Comparison of ENCODE assay signal across 10 cellular contexts in the genomic region with DNA sequence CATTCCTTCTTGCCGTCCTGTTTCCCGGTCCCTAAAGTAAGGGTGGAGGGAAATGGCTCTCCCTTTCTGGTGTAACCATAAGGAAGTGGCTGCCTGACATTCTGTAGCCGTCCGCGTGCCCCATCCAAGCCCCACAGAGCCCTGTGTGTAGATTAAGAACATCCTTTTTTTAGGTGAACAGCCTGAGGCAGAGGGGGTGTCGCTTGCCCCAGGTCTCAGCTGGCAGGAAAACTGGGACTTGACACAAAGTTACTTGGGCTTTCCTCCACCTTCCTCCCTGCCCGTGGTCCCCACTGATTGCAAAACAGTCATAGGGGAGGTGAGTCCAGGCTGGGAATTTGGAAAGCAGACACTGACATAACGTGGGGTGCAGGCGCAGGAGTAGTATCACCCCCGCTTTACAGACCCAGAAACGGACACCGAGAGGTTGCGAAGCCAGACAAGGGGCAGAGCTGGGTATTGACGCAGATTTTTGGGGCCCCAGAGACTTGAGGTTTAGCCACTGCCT. TPM values are rescaled to one million over a fixed set of nuclear protein-coding genes. Genes with fewer than 3 reads are reported as not detected.
DNase-seq lines count a peak whose midpoint lies in the region; ATAC-seq and TF ChIP-seq lines count a peak whose summit lies in the region.
"Had no signal": no experiment of that assay in that cellular context is flagged by ENCODE, and none has a peak within 500 bp of the region (broad histone marks: within the 10 kb centered on the region; RNA-seq: fewer than 3 reads in every experiment).

No MANE protein-coding gene starts in this region.

- no peaks in the 10 kb centered on the region for H3K9me3 Mint-ChIP-seq in activated CD4-positive, alpha-beta memory T cell treated with anti-CD3 and anti-CD28 coated beads, Interleukin-2, amount 10 ng/mL, durations not matched to agents 7 days and 5 days

- H3K9me3 ChIP-seq in ES-I3 (ENCODE audit: control insufficient read depth, insufficient read depth, low read length) (no peaks in the 10 kb centered on the region), gastroesophageal sphincter (no peaks in the 10 kb centered on the region)
- H3K9me3 ChIP-seq: pancreas had no signal

- H3K36me3 ChIP-seq in ES-I3 (ENCODE audit: insufficient read depth, low read length) (no peaks in the 10 kb centered on the region), gastroesophageal sphincter (no peaks in the 10 kb centered on the region), rectal smooth muscle tissue (ENCODE audit: control insufficient read depth, insufficient read depth, low read length) (no peaks in the 10 kb centered on the region)
- H3K36me3 ChIP-seq: pancreas had no signal

- H3K4me3 ChIP-seq in gastroesophageal sphincter (peak overlapping the region in 1 of 2 donors; percentile 58), rectal smooth muscle tissue (ENCODE audit: low read length) (peak overlapping the region; percentile 61)

- no peak for ATAC-seq in gastroesophageal sphincter
- ATAC-seq in HG02884 (IDR thresholded peaks at IDR 0.05; ENCODE audit: unreplicated experiment) = no peak
- no peak for ATAC-seq in GM18505 (IDR thresholded peaks at IDR 0.05; ENCODE audit: unreplicated experiment)

- H3K4me1 ChIP-seq in ES-I3 (ENCODE audit: insufficient read depth, low read length) = peaks cover 13% of the 10 kb centered on the region; the same call in 1 of the 2 replicates
- peaks cover 0 to 30% (median 21%) of the 10 kb centered on the region in 3 donors for H3K4me1 ChIP-seq in gastroesophageal sphincter
- peaks cover 3% of the 10 kb centered on the region for H3K4me1 ChIP-seq in rectal smooth muscle tissue (ENCODE audit: control insufficient read depth, insufficient read depth, low read length)

- H3K27ac ChIP-seq in gastroesophageal sphincter (peak overlapping the region in 3 of 4 donors; percentile 92 to 95 (median 94)), rectal smooth muscle tissue (ENCODE audit: low read depth, low read length) (peak overlapping the region; percentile 87)

- POLR2A ChIA-PET in activated CD4-positive, alpha-beta memory T cell treated with anti-CD3 and anti-CD28 coated beads, Interleukin-2, amount 10 ng/mL, durations not matched to agents 7 days and 5 days (lab: Charles Lee) = interaction anchor here (0.9 to 3.5 kb wide), 4 partner anchors 10 to 109 kb away, joined by 3 to 38 read pairs (median 8); no protein-coding TSS in a partner anchor

- peak overlapping the region; percentile 52 for H3K4me3 Mint-ChIP-seq in activated CD4-positive, alpha-beta memory T cell treated with anti-CD3 and anti-CD28 coated beads, Interleukin-2, amount 10 ng/mL, durations not matched to agents 7 days and 5 days

- H3K4me1 Mint-ChIP-seq in activated CD4-positive, alpha-beta memory T cell treated with anti-CD3 and anti-CD28 coated beads, Interleukin-2, amount 10 ng/mL, durations not matched to agents 7 days and 5 days = peaks cover 39% of the 10 kb centered on the region

- TF ChIP-seq EP300 in gastroesophageal sphincter (IDR thresholded peaks at IDR 0.05) = no peak

- WGBS in gastroesophageal sphincter (ENCODE audit: low coverage in 1 of 2), 2 donors = 90 to 96% methylated on average over 5 to 6 of the region's 14 CpGs

- H3K9ac ChIP-seq in ES-I3 (ENCODE audit: low read depth, low read length) (peak overlapping the region; percentile 67), rectal smooth muscle tissue (ENCODE audit: low read length) (no peak overlapping the region)

- no peak for TF ChIP-seq CTCF in gastroesophageal sphincter (IDR thresholded peaks at IDR 0.05)

- peak overlapping the region; percentile 12 for H3K27ac Mint-ChIP-seq in activated CD4-positive, alpha-beta memory T cell treated with anti-CD3 and anti-CD28 coated beads, Interleukin-2, amount 10 ng/mL, durations not matched to agents 7 days and 5 days

- H3K36me3 Mint-ChIP-seq in activated CD4-positive, alpha-beta memory T cell treated with anti-CD3 and anti-CD28 coated beads, Interleukin-2, amount 10 ng/mL, durations not matched to agents 7 days and 5 days (ENCODE audit: low read depth) = no peaks in the 10 kb centered on the region

- no peak for TF ChIP-seq POLR2A in gastroesophageal sphincter (IDR thresholded peaks at IDR 0.05)
- TF ChIP-seq POLR2A in GM18505 (IDR thresholded peaks at IDR 0.05; ENCODE audit: borderline replicate concordance, extremely low read depth, insufficient read depth, insufficient read length) = no peak

- H3K27me3 Mint-ChIP-seq in activated CD4-positive, alpha-beta memory T cell treated with anti-CD3 and anti-CD28 coated beads, Interleukin-2, amount 10 ng/mL, durations not matched to agents 7 days and 5 days = peaks cover 30% of the 10 kb centered on the region

- CTCF ChIA-PET in activated CD4-positive, alpha-beta memory T cell treated with anti-CD3 and anti-CD28 coated beads, Interleukin-2, amount 10 ng/mL, durations not matched to agents 7 days and 5 days (lab: Charles Lee) = interaction anchor here (0.8 to 1.8 kb wide), 2 partner anchors 424 to 467 kb away, joined by 3 to 4 read pairs; no protein-coding TSS in a partner anchor

- no peaks in the 10 kb centered on the region for H3K27me3 ChIP-seq in gastroesophageal sphincter
- H3K27me3 ChIP-seq in rectal smooth muscle tissue (ENCODE audit: control insufficient read depth, insufficient read depth, low read length) = no peaks in the 10 kb centered on the region
- H3K27me3 ChIP-seq: pancreas had no signal

- DNase-seq in activated CD4-positive, alpha-beta memory T cell treated with anti-CD3 and anti-CD28 coated beads, Interleukin-2, amount 10 ng/mL, durations not matched to agents 7 days and 5 days = no peak
- DNase-seq in islet precursor cell (no peak), EL (no peak)

RNA-seq across cellular contexts. Expression of a gene that starts 22.8 kb away (rescaled TPM):
- total RNA-seq in activated CD4-positive, alpha-beta memory T cell treated with anti-CD3 and anti-CD28 coated beads, Interleukin-2, amount 10 ng/mL, durations not matched to agents 7 days and 5 days = not detected
- total RNA-seq in gastroesophageal sphincter = under 1 TPM in 1 of 4 donors, not detected in 3; 0.27 TPM
- total RNA-seq: pancreas, ureter had no signal

RNA-seq across cellular contexts. Expression of a gene that starts 27.8 kb away (rescaled TPM):
- 10 to 100 TPM; 34.2 to 38.7 TPM for total RNA-seq in activated CD4-positive, alpha-beta memory T cell treated with anti-CD3 and anti-CD28 coated beads, Interleukin-2, amount 10 ng/mL, durations not matched to agents 7 days and 5 days
- 10 to 100 TPM; 12.8 to 24.0 (median 21.8) TPM for total RNA-seq in gastroesophageal sphincter

RNA-seq across cellular contexts. Expression of a gene that starts 43.8 kb away (rescaled TPM):
- 10 to 100 TPM; 22.5 to 23.4 TPM for total RNA-seq in activated CD4-positive, alpha-beta memory T cell treated with anti-CD3 and anti-CD28 coated beads, Interleukin-2, amount 10 ng/mL, durations not matched to agents 7 days and 5 days
- total RNA-seq in gastroesophageal sphincter = 10 to 100 TPM; 21.3 to 37.2 (median 28.2) TPM
